ENCODE assay signal across 32 cellular contexts in the genomic region with DNA sequence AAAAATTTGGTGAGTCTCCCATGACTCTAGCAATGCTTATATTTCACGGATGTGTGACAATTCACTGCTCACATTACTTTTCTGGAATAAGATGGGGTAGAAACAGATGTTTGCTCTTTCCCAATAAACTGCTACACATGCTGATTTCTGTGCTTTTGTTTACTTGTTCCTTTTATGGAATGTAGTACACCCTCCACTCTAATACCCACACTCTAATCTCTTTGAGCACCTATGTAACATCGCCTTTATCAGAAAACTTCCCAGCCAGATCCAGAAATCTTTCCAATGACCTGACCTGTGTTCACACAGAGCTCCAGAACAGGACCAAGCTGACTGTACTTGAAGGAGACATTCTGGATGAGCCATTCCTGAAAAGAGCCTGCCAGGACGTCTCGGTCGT. TPM values are rescaled to one million over a fixed set of nuclear protein-coding genes. Genes with fewer than 3 reads are reported as not detected.
"Had no signal": no experiment of that assay in that cellular context is flagged by ENCODE, and none has a peak within 500 bp of the region (broad histone marks: within the 10 kb centered on the region; RNA-seq: fewer than 3 reads in every experiment).

No MANE protein-coding gene starts in this region.

- H3K36me3 ChIP-seq: neural progenitor cell, ovary, spleen, suprapubic skin, tibial artery, transverse colon, upper lobe of right lung, uterus had no signal

- H3K9me3 ChIP-seq: ovary, psoas muscle, spleen, suprapubic skin, testis, tibial artery, transverse colon, upper lobe of right lung, uterus had no signal

- H3K4me3 ChIP-seq: neural progenitor cell, ovary, psoas muscle, skin epidermis, smooth muscle cell, spleen, suprapubic skin, testis, tibial artery, transverse colon, upper lobe of right lung, uterus had no signal

- DNase-seq: natural killer cell; occipital lobe; ovary; posterior cingulate gyrus; psoas muscle; right cardiac atrium; spleen; stimulated activated CD4-positive, alpha-beta T cell treated with anti-CD3 and anti-CD28 coated beads, Interleukin-12 subunit alpha, Interleukin-12 subunit beta, amount 100 ng/mL, for 4 hours; stimulated activated CD4-positive, alpha-beta T cell treated with anti-CD3 and anti-CD28 coated beads, Interleukin-1b, Interleukin-23, amount 100 ng/mL, for 48 hours; stimulated activated CD4-positive, alpha-beta T cell treated with anti-CD3 and anti-CD28 coated beads, Interleukin-4, amount 100 ng/mL, for 1 hour; stimulated activated CD4-positive, alpha-beta T cell treated with anti-CD3 and anti-CD28 coated beads, Interleukin-4, amount 100 ng/mL, for 4 hours; stimulated activated CD8-positive, alpha-beta memory T cell treated with anti-CD3 and anti-CD28 coated beads, Interleukin-4, amount 100 ng/mL, for 48 hours; stimulated activated naive CD4-positive, alpha-beta T cell; stimulated activated naive CD8-positive, alpha-beta T cell treated with anti-CD3 and anti-CD28 coated beads, Interleukin-15, amount 100 ng/mL, for 72 hours; stimulated activated naive CD8-positive, alpha-beta T cell treated with anti-CD3 and anti-CD28 coated beads, Interleukin-15, Interleukin-2, amounts not matched to agents 100 U/mL and 50 U/mL, for 24 hours; substantia nigra; testis; tibial artery; transverse colon; upper lobe of right lung; uterus had no signal

- H3K27ac ChIP-seq: neural progenitor cell, ovary, parathyroid adenoma, psoas muscle, skin epidermis, spleen, suprapubic skin, testis, tibial artery, transverse colon, upper lobe of right lung, uterus had no signal

- H3K4me1 ChIP-seq: neural progenitor cell, parathyroid adenoma, psoas muscle, spleen, suprapubic skin, tibial artery, transverse colon, upper lobe of right lung, uterus had no signal

- H3K9ac ChIP-seq: neural progenitor cell, parathyroid adenoma had no signal

- H3K27me3 ChIP-seq: neural progenitor cell, ovary, spleen, suprapubic skin, testis, tibial artery, transverse colon, upper lobe of right lung, uterus had no signal

RNA-seq across cellular contexts. Expression of a gene that starts 4.2 kb away (rescaled TPM):
- total RNA-seq: natural killer cell, occipital lobe, osteoblast, progenitor cell of endocrine pancreas, renal cortical epithelial cell, sciatic nerve, smooth muscle cell, spleen, upper lobe of right lung, urinary bladder had no signal
- polyA plus RNA-seq: neural cell, psoas muscle, right cardiac atrium, smooth muscle cell, urinary bladder had no signal

RNA-seq across cellular contexts. Expression of a gene that starts 50.5 kb away (rescaled TPM):
- total RNA-seq: natural killer cell, occipital lobe, osteoblast, progenitor cell of endocrine pancreas, psoas muscle, renal cortical epithelial cell, right cardiac atrium, sciatic nerve, smooth muscle cell, testis, transverse colon, upper lobe of right lung had no signal
- polyA plus RNA-seq: neural cell, ovary, psoas muscle, right cardiac atrium, smooth muscle cell had no signal
